Comparison of ENCODE assay signal across 7 cellular contexts in genomic region chr20:25987073-25987927, GRCh38.
DNase-seq lines count a peak whose midpoint lies in the region; ATAC-seq and TF ChIP-seq lines count a peak whose summit lies in the region.

No MANE protein-coding gene starts in this region.

- no peaks in the 10 kb centered on the region for H3K36me3 Mint-ChIP-seq in activated naive CD4-positive, alpha-beta T cell treated with anti-CD3 and anti-CD28 coated beads, Interleukin-2, amount 50 U/mL, for 72 hours

- DNase-seq in Peyer's patch (peak in 1 of 3 donors; percentile 55), hypothalamus (lab: John Stamatoyannopoulos, UW) (peak in 36 of 51 donors; percentile 3 to 69 (median 38)), cortex of kidney (lab: John Stamatoyannopoulos, UW) (no peak)
- DNase-seq in activated naive CD4-positive, alpha-beta T cell treated with anti-CD3 and anti-CD28 coated beads, Interleukin-2, amount 50 U/mL, for 72 hours (ENCODE audit: low spot score in 2 of 2), result peak; percentile 58 to 69
- peak; percentile 23 to 55 for DNase-seq in stimulated activated CD4-positive, alpha-beta T cell treated with anti-CD3 and anti-CD28 coated beads, Interleukin-1b, Interleukin-23, amount 100 ng/mL, for 4 hours (ENCODE audit: low read depth in 2 of 2)

- no peak for TF ChIP-seq POLR2A in Peyer's patch (IDR thresholded peaks at IDR 0.05)

- peak in 3 of 6 experiments; percentile 4 to 12 (median 9) for TF ChIP-seq CTCF in Peyer's patch (IDR thresholded peaks at IDR 0.05)

- no peak overlapping the region for H3K27ac ChIP-seq in Peyer's patch

- peak overlapping the region; percentile 25 to 42 (median 36) for H3K4me3 ChIP-seq in Peyer's patch

- no peaks in the 10 kb centered on the region for H3K9me3 ChIP-seq in Peyer's patch

- no peaks in the 10 kb centered on the region for H3K36me3 ChIP-seq in Peyer's patch

- no peaks in the 10 kb centered on the region for H3K4me1 ChIP-seq in Peyer's patch

- peak; percentile 80 for ATAC-seq in GM18858 (IDR thresholded peaks at IDR 0.05; ENCODE audit: unreplicated experiment)
- peak; percentile 90 for ATAC-seq in HG03039 (IDR thresholded peaks at IDR 0.05; ENCODE audit: unreplicated experiment)
- peak; percentile 63 to 80 for ATAC-seq in activated naive CD4-positive, alpha-beta T cell treated with anti-CD3 and anti-CD28 coated beads, Interleukin-2, amount 50 U/mL, for 72 hours

- H3K27me3 ChIP-seq in Peyer's patch, result no peaks in the 10 kb centered on the region

- peak overlapping the region; percentile 69 to 76 for H3K27ac Mint-ChIP-seq in activated naive CD4-positive, alpha-beta T cell treated with anti-CD3 and anti-CD28 coated beads, Interleukin-2, amount 50 U/mL, for 72 hours

- no peaks in the 10 kb centered on the region for H3K9me3 Mint-ChIP-seq in activated naive CD4-positive, alpha-beta T cell treated with anti-CD3 and anti-CD28 coated beads, Interleukin-2, amount 50 U/mL, for 72 hours
